9 cellular contexts compared by ENCODE assay signal in genomic region chr19:18415177-18415867, GRCh38. TPM values are rescaled to one million over a fixed set of nuclear protein-coding genes. Genes with fewer than 3 reads are reported as not detected.
DNase-seq lines count a peak whose midpoint lies in the region; ATAC-seq and TF ChIP-seq lines count a peak whose summit lies in the region.
"Had no signal": no experiment of that assay in that cellular context is flagged by ENCODE, and none has a peak within 500 bp of the region (broad histone marks: within the 10 kb centered on the region; RNA-seq: fewer than 3 reads in every experiment).

No MANE protein-coding gene starts in this region.

- DNase-seq in activated naive CD4-positive, alpha-beta T cell treated with anti-CD3 and anti-CD28 coated beads, Interleukin-2, amount 10 ng/mL, durations not matched to agents 7 days and 5 days, result no peak
- no peak for DNase-seq in activated naive CD4-positive, alpha-beta T cell treated with anti-CD3 and anti-CD28 coated beads, Interleukin-2, amount 50 U/mL, for 72 hours (ENCODE audit: low spot score in 2 of 2)
- no peak for DNase-seq in WERI-Rb-1
- peak; percentile 22 for DNase-seq in glomerular visceral epithelial cell (ENCODE audit: extremely low spot score)
- peak; percentile 45 for DNase-seq in retina
- DNase-seq in amniotic stem cell (lab: John Stamatoyannopoulos, UW), result no peak

- H3K27ac Mint-ChIP-seq in activated naive CD4-positive, alpha-beta T cell treated with anti-CD3 and anti-CD28 coated beads, Interleukin-2, amount 10 ng/mL, durations not matched to agents 7 days and 5 days, result peak overlapping the region; percentile 19
- H3K27ac Mint-ChIP-seq in activated naive CD4-positive, alpha-beta T cell treated with anti-CD3 and anti-CD28 coated beads, Interleukin-2, amount 50 U/mL, for 72 hours, result no peak overlapping the region

- no peaks in the 10 kb centered on the region for H3K27me3 ChIP-seq in WERI-Rb-1 (ENCODE audit: insufficient read depth, low read depth, severe bottlenecking)
- H3K27me3 ChIP-seq: body of pancreas had no signal

- peak overlapping the region; percentile 98 for H3K27ac ChIP-seq in WERI-Rb-1

- H3K9me3 ChIP-seq in WERI-Rb-1 (ENCODE audit: severe bottlenecking), result no peaks in the 10 kb centered on the region
- H3K9me3 ChIP-seq: body of pancreas had no signal

- peak overlapping the region; percentile 42 for H3K4me3 Mint-ChIP-seq in activated naive CD4-positive, alpha-beta T cell treated with anti-CD3 and anti-CD28 coated beads, Interleukin-2, amount 10 ng/mL, durations not matched to agents 7 days and 5 days

- H3K27me3 Mint-ChIP-seq in activated naive CD4-positive, alpha-beta T cell treated with anti-CD3 and anti-CD28 coated beads, Interleukin-2, amount 10 ng/mL, durations not matched to agents 7 days and 5 days, result peaks cover 77% of the 10 kb centered on the region

- no peak for ATAC-seq in activated naive CD4-positive, alpha-beta T cell treated with anti-CD3 and anti-CD28 coated beads, Interleukin-2, amount 50 U/mL, for 72 hours
- ATAC-seq in HG03039 (IDR thresholded peaks at IDR 0.05; ENCODE audit: unreplicated experiment) (no peak), HG02970 (IDR thresholded peaks at IDR 0.05; ENCODE audit: low FRiP score, unreplicated experiment) (no peak)
- ATAC-seq: body of pancreas had no signal

- no peaks in the 10 kb centered on the region; the same call in 1 of the 2 replicates for H3K36me3 ChIP-seq in WERI-Rb-1

- CTCF ChIA-PET in activated naive CD4-positive, alpha-beta T cell treated with anti-CD3 and anti-CD28 coated beads, Interleukin-2, amount 10 ng/mL, durations not matched to agents 7 days and 5 days (lab: Charles Lee), result interaction anchor here (0.5 to 6.9 kb wide), 7 partner anchors 14 to 137 kb away, joined by 3 to 96 read pairs (median 4); partner anchors contain the start of gene GDF15

- H3K36me3 Mint-ChIP-seq in activated naive CD4-positive, alpha-beta T cell treated with anti-CD3 and anti-CD28 coated beads, Interleukin-2, amount 10 ng/mL, durations not matched to agents 7 days and 5 days, result peaks cover 3% of the 10 kb centered on the region
- H3K36me3 Mint-ChIP-seq in activated naive CD4-positive, alpha-beta T cell treated with anti-CD3 and anti-CD28 coated beads, Interleukin-2, amount 50 U/mL, for 72 hours, result peaks cover 0 to 6% of the 10 kb centered on the region in 2 donors

- no peak for TF ChIP-seq CTCF in WERI-Rb-1 (IDR thresholded peaks at IDR 0.05; ENCODE audit: low read depth, low read length)

- no peak overlapping the region for H3K4me3 ChIP-seq in WERI-Rb-1 (ENCODE audit: low read depth, low read length)
- H3K4me3 ChIP-seq: body of pancreas had no signal

- H3K4me1 Mint-ChIP-seq in activated naive CD4-positive, alpha-beta T cell treated with anti-CD3 and anti-CD28 coated beads, Interleukin-2, amount 10 ng/mL, durations not matched to agents 7 days and 5 days, result peaks cover 59% of the 10 kb centered on the region

- H3K9me3 Mint-ChIP-seq in activated naive CD4-positive, alpha-beta T cell treated with anti-CD3 and anti-CD28 coated beads, Interleukin-2, amount 10 ng/mL, durations not matched to agents 7 days and 5 days, result no peaks in the 10 kb centered on the region
- no peaks in the 10 kb centered on the region for H3K9me3 Mint-ChIP-seq in activated naive CD4-positive, alpha-beta T cell treated with anti-CD3 and anti-CD28 coated beads, Interleukin-2, amount 50 U/mL, for 72 hours

RNA-seq across cellular contexts. Expression of gene SSBP4, which starts 3.9 kb away (rescaled TPM):
- 100 to 1,000 TPM in 1 of 2 donors, 10 to 100 TPM in 1; 31.7 to 102 TPM for total RNA-seq in activated naive CD4-positive, alpha-beta T cell treated with anti-CD3 and anti-CD28 coated beads, Interleukin-2, amount 50 U/mL, for 72 hours

RNA-seq across cellular contexts. Expression of gene LRRC25, which starts 17.9 kb away (rescaled TPM):
- total RNA-seq in activated naive CD4-positive, alpha-beta T cell treated with anti-CD3 and anti-CD28 coated beads, Interleukin-2, amount 50 U/mL, for 72 hours, result not detected

RNA-seq across cellular contexts. Expression of gene ISYNA1, which starts 22.6 kb away (rescaled TPM):
- total RNA-seq in activated naive CD4-positive, alpha-beta T cell treated with anti-CD3 and anti-CD28 coated beads, Interleukin-2, amount 50 U/mL, for 72 hours, result 10 to 100 TPM; 19.7 to 30.8 TPM

RNA-seq across cellular contexts. Expression of gene GDF15, which starts 29.4 kb away (rescaled TPM):
- total RNA-seq in activated naive CD4-positive, alpha-beta T cell treated with anti-CD3 and anti-CD28 coated beads, Interleukin-2, amount 50 U/mL, for 72 hours, result 1 to 10 TPM in 1 of 2 donors, under 1 TPM in 1; 0.29 to 1.4 TPM

Comparison
In these comparisons a context has a peak if more than half of its experiments do, and no peak if none do; other contexts are left out.
1. DNase-seq: peak in glomerular visceral epithelial cell (single experiment) and retina (single experiment); none in activated naive CD4-positive, alpha-beta T cell treated with anti-CD3 and anti-CD28 coated beads, Interleukin-2, amount 10 ng/mL, durations not matched to agents 7 days and 5 days (single experiment), activated naive CD4-positive, alpha-beta T cell treated with anti-CD3 and anti-CD28 coated beads, Interleukin-2, amount 50 U/mL, for 72 hours (0 of 2), WERI-Rb-1 (single experiment) and amniotic stem cell (single experiment).